In genomic region chr7:103148994-103149807, GRCh38 we compare ENCODE assay signal across 1 cellular context.
TF ChIP-seq lines count a peak whose summit lies in the region.

TSS of gene NAPEPLD (minus strand) at chr7:103149099. CDS start at chr7:103128776, 20,323 bp downstream.

TF ChIP-seq in GM12878, 131 proteins besides CTCF, POLR2A, EP300 and RAD21 (continued from another document):
- no peak for TF ChIP-seq IRF3 (IDR thresholded peaks at IDR 0.05)
- TF ChIP-seq PKNOX1 (IDR thresholded peaks at IDR 0.05), result peak; percentile 93
- no peak for TF ChIP-seq BCL3 (IDR thresholded peaks at IDR 0.05; ENCODE audit: borderline replicate concordance, insufficient read depth, low read depth, low read length, poor library complexity, severe bottlenecking)
- TF ChIP-seq E2F4 (IDR thresholded peaks at IDR 0.05; ENCODE audit: low read depth, low read length), result no peak
